In the genomic region with DNA sequence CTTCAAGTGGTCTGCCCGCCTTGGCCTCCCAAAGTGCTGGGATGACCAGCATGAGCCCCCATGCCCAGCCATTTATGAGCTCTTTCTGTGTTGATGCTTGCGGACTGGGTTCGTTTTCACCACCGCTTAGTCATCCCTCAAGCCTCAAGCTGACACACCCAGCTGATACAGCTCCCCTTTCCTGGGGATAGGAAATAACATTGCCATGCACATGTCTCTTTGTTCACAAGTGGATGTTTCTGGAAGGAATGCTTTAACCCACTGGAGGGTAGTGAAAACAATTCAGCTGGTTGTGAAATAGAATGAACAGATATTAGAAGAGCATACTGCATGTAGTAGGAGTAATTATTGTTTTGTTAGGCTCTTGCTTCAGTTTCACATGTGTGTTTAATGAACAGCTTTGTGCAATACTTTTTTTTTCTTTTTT, we compare ENCODE assay signal across 1 cellular context.
A peak's percentile ranks its signal among the peaks of the same experiment; 100 is the strongest.
TF ChIP-seq lines count a peak whose summit lies in the region.

No MANE protein-coding gene starts in this region.

TF ChIP-seq in K562, 482 proteins besides CTCF, POLR2A, EP300 and RAD21 (continued from another document):
- TF ChIP-seq, protein P1, sequence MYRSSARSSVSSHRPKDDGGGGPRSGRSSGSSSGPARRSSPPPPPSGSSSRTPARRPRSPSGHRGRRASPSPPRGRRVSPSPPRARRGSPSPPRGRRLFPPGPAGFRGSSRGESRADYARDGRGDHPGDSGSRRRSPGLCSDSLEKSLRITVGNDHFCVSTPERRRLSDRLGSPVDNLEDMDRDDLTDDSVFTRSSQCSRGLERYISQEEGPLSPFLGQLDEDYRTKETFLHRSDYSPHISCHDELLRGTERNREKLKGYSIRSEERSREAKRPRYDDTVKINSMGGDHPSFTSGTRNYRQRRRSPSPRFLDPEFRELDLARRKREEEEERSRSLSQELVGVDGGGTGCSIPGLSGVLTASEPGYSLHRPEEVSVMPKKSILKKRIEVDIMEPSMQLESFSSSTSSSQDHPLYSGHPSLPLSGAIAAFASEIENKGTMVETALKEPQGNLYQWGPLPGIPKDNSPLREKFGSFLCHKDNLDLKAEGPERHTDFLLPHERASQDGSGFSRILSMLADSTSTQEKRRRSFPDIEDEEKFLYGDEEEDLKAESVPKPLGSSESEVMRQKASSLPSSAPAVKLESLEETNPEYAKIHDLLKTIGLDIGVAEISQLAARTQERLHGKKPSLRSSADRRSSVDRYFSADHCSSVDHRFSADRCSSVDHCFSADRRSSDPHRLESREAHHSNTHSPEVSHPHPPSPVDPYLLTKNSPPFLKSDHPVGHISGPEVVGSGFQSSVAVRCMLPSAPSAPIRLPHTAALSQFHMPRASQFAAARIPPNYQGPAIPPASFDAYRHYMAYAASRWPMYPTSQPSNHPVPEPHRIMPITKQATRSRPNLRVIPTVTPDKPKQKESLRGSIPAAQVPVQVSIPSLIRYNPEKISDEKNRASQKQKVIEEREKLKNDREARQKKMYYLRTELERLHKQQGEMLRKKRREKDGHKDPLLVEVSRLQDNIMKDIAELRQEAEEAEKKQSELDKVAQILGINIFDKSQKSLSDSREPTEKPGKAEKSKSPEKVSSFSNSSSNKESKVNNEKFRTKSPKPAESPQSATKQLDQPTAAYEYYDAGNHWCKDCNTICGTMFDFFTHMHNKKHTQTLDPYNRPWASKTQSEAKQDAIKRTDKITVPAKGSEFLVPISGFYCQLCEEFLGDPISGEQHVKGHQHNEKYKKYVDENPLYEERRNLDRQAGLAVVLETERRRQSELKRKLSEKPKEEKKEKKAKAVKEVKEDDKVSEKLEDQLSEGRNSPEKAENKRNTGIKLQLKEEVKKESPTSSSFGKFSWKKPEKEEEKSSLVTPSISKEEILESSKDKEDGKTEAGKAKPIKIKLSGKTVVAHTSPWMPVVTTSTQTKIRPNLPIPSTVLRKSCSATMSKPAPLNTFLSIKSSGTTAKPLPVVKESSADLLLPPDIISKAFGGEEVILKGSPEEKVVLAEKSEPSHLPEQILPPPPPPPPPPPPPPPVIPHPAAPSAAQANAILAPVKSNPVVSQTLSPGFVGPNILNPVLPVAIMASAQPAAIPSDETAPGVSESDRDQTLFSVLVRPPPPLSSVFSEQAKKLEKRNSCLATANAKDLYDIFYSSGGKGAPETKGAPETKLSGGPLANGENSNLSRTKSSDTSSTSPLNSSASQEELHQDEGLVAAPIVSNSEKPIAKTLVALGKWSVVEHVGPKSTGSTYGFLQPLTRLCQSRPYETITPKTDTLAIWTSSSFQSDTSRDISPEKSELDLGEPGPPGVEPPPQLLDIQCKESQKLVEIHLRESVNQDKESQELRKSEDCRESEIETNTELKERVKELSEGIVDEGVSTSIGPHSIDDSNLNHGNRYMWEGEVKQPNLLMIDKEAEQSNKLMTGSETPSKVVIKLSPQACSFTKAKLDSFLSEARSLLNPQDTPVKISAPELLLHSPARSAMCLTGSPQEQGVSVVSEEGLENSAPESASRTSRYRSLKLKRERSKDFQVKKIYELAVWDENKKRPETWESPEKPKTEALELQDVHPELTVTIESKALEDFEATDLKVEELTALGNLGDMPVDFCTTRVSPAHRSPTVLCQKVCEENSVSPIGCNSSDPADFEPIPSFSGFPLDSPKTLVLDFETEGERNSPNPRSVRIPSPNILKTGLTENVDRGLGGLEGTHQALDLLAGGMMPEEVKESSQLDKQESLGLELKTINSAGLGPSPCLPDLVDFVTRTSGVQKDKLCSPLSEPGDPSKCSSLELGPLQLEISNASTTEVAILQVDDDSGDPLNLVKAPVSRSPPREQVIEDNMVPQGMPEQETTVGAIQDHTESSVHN (IDR thresholded peaks at IDR 0.05; ENCODE audit: borderline replicate concordance in 1 of 2, low read depth in 1 of 2) = peak in 1 of 2 experiments; percentile 83; a peak in 2 of 4 replicates
- TF ChIP-seq ARID1B (IDR thresholded peaks at IDR 0.05) = peak; percentile 48
- TF ChIP-seq ZKSCAN1 (IDR thresholded peaks at IDR 0.05; ENCODE audit: low read depth, low read length) = 0 out of 2 replicates have a peak, but pooled peaks have one; percentile 19
- peak; percentile 13; the same call in 1 of the 2 replicates for TF ChIP-seq TAL1 (IDR thresholded peaks at IDR 0.05)
- peak; percentile 75 for TF ChIP-seq CEBPB (tag; IDR thresholded peaks at IDR 0.05)
- TF ChIP-seq ZNF644 (tag; IDR thresholded peaks at IDR 0.05; ENCODE audit: low read depth) = 0 out of 2 replicates have a peak, but pooled peaks have one; percentile 19
- 0 out of 2 replicates have a peak, but pooled peaks have one; percentile 57 for TF ChIP-seq MYNN (IDR thresholded peaks at IDR 0.05)
- TF ChIP-seq MYNN (CRISPR knock-in tag; IDR thresholded peaks at IDR 0.05) = no peak
- no peak for TF ChIP-seq NR2C2 (CRISPR knock-in tag; IDR thresholded peaks at IDR 0.05)
- peak; percentile 15; the same call in 1 of the 2 replicates for TF ChIP-seq NR2C2 (tag; IDR thresholded peaks at IDR 0.05)
- TF ChIP-seq ARNT (IDR thresholded peaks at IDR 0.05) = peak in 1 of 2 experiments; percentile 19; a peak in 1 of 4 replicates
- 0 out of 2 replicates have a peak, but pooled peaks have one; percentile 3 for TF ChIP-seq PHB2 (IDR thresholded peaks at IDR 0.05; ENCODE audit: low read depth)
- peak in 1 of 2 experiments; percentile 68; a peak in 2 of 4 replicates for TF ChIP-seq HDAC1 (IDR thresholded peaks at IDR 0.05)
- TF ChIP-seq MAFG (tag; conservative IDR thresholded peaks at IDR 0.05) = peak; percentile 56
- TF ChIP-seq L3MBTL2 (IDR thresholded peaks at IDR 0.05) = peak; percentile 8
- TF ChIP-seq, protein P2, sequence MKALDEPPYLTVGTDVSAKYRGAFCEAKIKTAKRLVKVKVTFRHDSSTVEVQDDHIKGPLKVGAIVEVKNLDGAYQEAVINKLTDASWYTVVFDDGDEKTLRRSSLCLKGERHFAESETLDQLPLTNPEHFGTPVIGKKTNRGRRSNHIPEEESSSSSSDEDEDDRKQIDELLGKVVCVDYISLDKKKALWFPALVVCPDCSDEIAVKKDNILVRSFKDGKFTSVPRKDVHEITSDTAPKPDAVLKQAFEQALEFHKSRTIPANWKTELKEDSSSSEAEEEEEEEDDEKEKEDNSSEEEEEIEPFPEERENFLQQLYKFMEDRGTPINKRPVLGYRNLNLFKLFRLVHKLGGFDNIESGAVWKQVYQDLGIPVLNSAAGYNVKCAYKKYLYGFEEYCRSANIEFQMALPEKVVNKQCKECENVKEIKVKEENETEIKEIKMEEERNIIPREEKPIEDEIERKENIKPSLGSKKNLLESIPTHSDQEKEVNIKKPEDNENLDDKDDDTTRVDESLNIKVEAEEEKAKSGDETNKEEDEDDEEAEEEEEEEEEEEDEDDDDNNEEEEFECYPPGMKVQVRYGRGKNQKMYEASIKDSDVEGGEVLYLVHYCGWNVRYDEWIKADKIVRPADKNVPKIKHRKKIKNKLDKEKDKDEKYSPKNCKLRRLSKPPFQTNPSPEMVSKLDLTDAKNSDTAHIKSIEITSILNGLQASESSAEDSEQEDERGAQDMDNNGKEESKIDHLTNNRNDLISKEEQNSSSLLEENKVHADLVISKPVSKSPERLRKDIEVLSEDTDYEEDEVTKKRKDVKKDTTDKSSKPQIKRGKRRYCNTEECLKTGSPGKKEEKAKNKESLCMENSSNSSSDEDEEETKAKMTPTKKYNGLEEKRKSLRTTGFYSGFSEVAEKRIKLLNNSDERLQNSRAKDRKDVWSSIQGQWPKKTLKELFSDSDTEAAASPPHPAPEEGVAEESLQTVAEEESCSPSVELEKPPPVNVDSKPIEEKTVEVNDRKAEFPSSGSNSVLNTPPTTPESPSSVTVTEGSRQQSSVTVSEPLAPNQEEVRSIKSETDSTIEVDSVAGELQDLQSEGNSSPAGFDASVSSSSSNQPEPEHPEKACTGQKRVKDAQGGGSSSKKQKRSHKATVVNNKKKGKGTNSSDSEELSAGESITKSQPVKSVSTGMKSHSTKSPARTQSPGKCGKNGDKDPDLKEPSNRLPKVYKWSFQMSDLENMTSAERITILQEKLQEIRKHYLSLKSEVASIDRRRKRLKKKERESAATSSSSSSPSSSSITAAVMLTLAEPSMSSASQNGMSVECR (CRISPR knock-in tag; IDR thresholded peaks at IDR 0.05) = peak; percentile 48; the same call in 1 of the 2 replicates
- peak; percentile 91 for TF ChIP-seq NFE2 (IDR thresholded peaks at IDR 0.05; ENCODE audit: low read depth)
- TF ChIP-seq MXI1 (IDR thresholded peaks at IDR 0.05; ENCODE audit: low read depth, low read length) = 0 out of 2 replicates have a peak, but pooled peaks have one; percentile 54
- no peak for TF ChIP-seq U2AF2 (optimal IDR thresholded peaks at IDR 0.05; ENCODE audit: low read depth, low read length)
- peak; percentile 53 to 81; a peak in 3 of 4 replicates for TF ChIP-seq FOXK2 (conservative IDR thresholded peaks at IDR 0.05 in 1 of 2, IDR thresholded peaks at IDR 0.05 in 1 of 2; ENCODE audit: low read depth in 2 of 2)
- TF ChIP-seq RCOR1 (IDR thresholded peaks at IDR 0.05; ENCODE audit: borderline replicate concordance in 1 of 2, low read depth in 2 of 2, low read length in 2 of 2) = peak in 1 of 2 experiments; percentile 77; a peak in 1 of 4 replicates
- TF ChIP-seq HDAC2 (IDR thresholded peaks at IDR 0.05) = peak; percentile 26; the same call in 1 of the 2 replicates
- TF ChIP-seq, protein P3, sequence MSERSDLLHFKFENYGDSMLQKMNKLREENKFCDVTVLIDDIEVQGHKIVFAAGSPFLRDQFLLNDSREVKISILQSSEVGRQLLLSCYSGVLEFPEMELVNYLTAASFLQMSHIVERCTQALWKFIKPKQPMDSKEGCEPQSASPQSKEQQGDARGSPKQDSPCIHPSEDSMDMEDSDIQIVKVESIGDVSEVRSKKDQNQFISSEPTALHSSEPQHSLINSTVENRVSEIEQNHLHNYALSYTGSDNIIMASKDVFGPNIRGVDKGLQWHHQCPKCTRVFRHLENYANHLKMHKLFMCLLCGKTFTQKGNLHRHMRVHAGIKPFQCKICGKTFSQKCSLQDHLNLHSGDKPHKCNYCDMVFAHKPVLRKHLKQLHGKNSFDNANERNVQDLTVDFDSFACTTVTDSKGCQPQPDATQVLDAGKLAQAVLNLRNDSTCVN (CRISPR knock-in tag; IDR thresholded peaks at IDR 0.05) = no peak
- no peak for TF ChIP-seq RAD51 (IDR thresholded peaks at IDR 0.05; ENCODE audit: borderline replicate concordance, low read depth)
- TF ChIP-seq, protein P4, sequence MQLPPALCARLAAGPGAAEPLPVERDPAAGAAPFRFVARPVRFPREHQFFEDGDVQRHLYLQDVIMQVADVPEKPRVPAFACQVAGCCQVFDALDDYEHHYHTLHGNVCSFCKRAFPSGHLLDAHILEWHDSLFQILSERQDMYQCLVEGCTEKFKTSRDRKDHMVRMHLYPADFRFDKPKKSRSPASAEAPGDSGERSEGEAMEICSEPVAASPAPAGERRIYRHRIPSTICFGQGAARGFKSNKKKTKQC (CRISPR knock-in tag; IDR thresholded peaks at IDR 0.05) = no peak
- TF ChIP-seq SIN3A (IDR thresholded peaks at IDR 0.05; ENCODE audit: borderline replicate concordance in 2 of 2, control insufficient read depth in 1 of 2, low read depth in 2 of 2, low read length in 2 of 2) = 0 out of 4 replicates have a peak, but pooled peaks of 1 of the 2 experiments have one; percentile 40
- TF ChIP-seq, protein P5, sequence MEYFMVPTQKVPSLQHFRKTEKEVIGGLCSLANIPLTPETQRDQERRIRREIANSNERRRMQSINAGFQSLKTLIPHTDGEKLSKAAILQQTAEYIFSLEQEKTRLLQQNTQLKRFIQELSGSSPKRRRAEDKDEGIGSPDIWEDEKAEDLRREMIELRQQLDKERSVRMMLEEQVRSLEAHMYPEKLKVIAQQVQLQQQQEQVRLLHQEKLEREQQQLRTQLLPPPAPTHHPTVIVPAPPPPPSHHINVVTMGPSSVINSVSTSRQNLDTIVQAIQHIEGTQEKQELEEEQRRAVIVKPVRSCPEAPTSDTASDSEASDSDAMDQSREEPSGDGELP (CRISPR knock-in tag; IDR thresholded peaks at IDR 0.05; ENCODE audit: borderline replicate concordance) = peak; percentile 87
- TF ChIP-seq MEIS2 (IDR thresholded peaks at IDR 0.05; ENCODE audit: partially characterized antibody) = peak; percentile 70
- TF ChIP-seq TAF9B (IDR thresholded peaks at IDR 0.05; ENCODE audit: partially characterized antibody) = peak; percentile 67
- TF ChIP-seq ZNF212 (CRISPR knock-in tag; IDR thresholded peaks at IDR 0.05) = no peak
- no peak for TF ChIP-seq CCNT2 (IDR thresholded peaks at IDR 0.05; ENCODE audit: borderline replicate concordance, extremely low read depth, insufficient read length, low read depth, low read length)
- 0 out of 2 replicates have a peak, but pooled peaks have one; percentile 12 for TF ChIP-seq SMC3 (conservative IDR thresholded peaks at IDR 0.05; ENCODE audit: insufficient read depth, low read depth, low read length)
TF ChIP-seq in K562: peak in this region for 54.
